Comparison of ENCODE assay signal across 18 cellular contexts in genomic region chr9:106784076-106784475, GRCh38.
A peak's percentile ranks its signal among the peaks of the same experiment; 100 is the strongest.
DNase-seq lines count a peak whose midpoint lies in the region; ATAC-seq, FAIRE-seq and TF ChIP-seq lines count a peak whose summit lies in the region.
"Had no signal": no experiment of that assay in that cellular context is flagged by ENCODE, and none has a peak within 500 bp of the region (broad histone marks: within the 10 kb centered on the region; RNA-seq: fewer than 3 reads in every experiment).

No MANE protein-coding gene starts in this region.

- H3K27ac ChIP-seq in astrocyte (ENCODE audit: low read depth, low read length), result peak overlapping the region; percentile 10
- no peak overlapping the region for H3K27ac ChIP-seq in trophoblast cell (ENCODE audit: low read depth, low read length)
- no peak overlapping the region for H3K27ac ChIP-seq in HepG2 (ENCODE audit: extremely low read length, insufficient read depth, low read length)
- H3K27ac ChIP-seq in esophagus squamous epithelium, result no peak overlapping the region

- H3K36me3 ChIP-seq in astrocyte (ENCODE audit: insufficient read depth, low read length) (no peaks in the 10 kb centered on the region), trophoblast cell (ENCODE audit: control insufficient read depth in 1 of 2, insufficient read depth in 2 of 2, low read length in 2 of 2) (no peaks in the 10 kb centered on the region), HepG2 (replicated peaks in 1 of 2; ENCODE audit: control insufficient read depth in 1 of 2, insufficient read depth in 2 of 2, low read length in 2 of 2) (no peaks in the 10 kb centered on the region), esophagus squamous epithelium (no peaks in the 10 kb centered on the region)
- H3K36me3 ChIP-seq: BE2C had no signal

- no peak overlapping the region for H4K8ac ChIP-seq in trophoblast cell (ENCODE audit: low read depth, low read length)

- intact Hi-C loops in HepG2 (cut with micrococcal nuclease; ENCODE audit: unreplicated experiment) (no loop called here), Calu3 (cut with micrococcal nuclease; ENCODE audit: unreplicated experiment) (no loop called here), esophagus squamous epithelium (cut with DNase I) (no loop called here)

- H3K27me3 Mint-ChIP-seq in astrocyte (ENCODE audit: low read depth, unreplicated experiment) (no peaks in the 10 kb centered on the region), Calu3 (ENCODE audit: unreplicated experiment) (no peaks in the 10 kb centered on the region)
- H3K27me3 Mint-ChIP-seq: CD4-positive, alpha-beta memory T cell had no signal

- H3K9ac ChIP-seq in astrocyte (ENCODE audit: low read length) (no peak overlapping the region), trophoblast cell (ENCODE audit: low read length) (no peak overlapping the region), HepG2 (ENCODE audit: insufficient read depth, low read depth, low read length) (no peak overlapping the region)
- H3K9ac ChIP-seq: SK-N-SH had no signal

- no CpG with 5 or more reads among the region's 3 CpGs for WGBS in trophoblast cell (ENCODE audit: extremely low coverage, insufficient coverage, insufficient read length)
- WGBS in HepG2 (ENCODE audit: low lambda C conversion rate), result 20% methylated on average over 3 of the region's 3 CpGs
- WGBS in esophagus squamous epithelium, 2 donors, result 52 to 56% methylated on average over 3 of the region's 3 CpGs

- TF ChIP-seq POLR2A in HepG2 (IDR thresholded peaks at IDR 0.05; ENCODE audit: insufficient read depth in 1 of 2, low read depth in 2 of 2, low read length in 2 of 2) (no peak), esophagus squamous epithelium (IDR thresholded peaks at IDR 0.05) (no peak)

- H4K12ac ChIP-seq in trophoblast cell (ENCODE audit: low read depth, low read length), result no peak overlapping the region

- H3K79me2 ChIP-seq in astrocyte (ENCODE audit: insufficient read depth, low read length) (no peaks in the 10 kb centered on the region), trophoblast cell (ENCODE audit: control insufficient read depth, insufficient read depth, low read length, poor library complexity) (no peaks in the 10 kb centered on the region), HepG2 (ENCODE audit: insufficient read depth, low read length) (no peaks in the 10 kb centered on the region)

- no peak overlapping the region for H4K91ac ChIP-seq in trophoblast cell (ENCODE audit: low read depth, low read length)

- H2AFZ ChIP-seq in astrocyte (ENCODE audit: low read depth, low read length) (no peak overlapping the region), trophoblast cell (ENCODE audit: insufficient read depth, low read length, poor library complexity) (no peak overlapping the region), HepG2 (ENCODE audit: low read length) (no peak overlapping the region)

- in situ Hi-C loops in HepG2 (cut with HindIII; ENCODE audit: extremely low pct_ligation_motif_present, low pct_unique_long_range_greater_than_20kb), result no loop called here

- BruUV-seq in HepG2 (replicated peaks; lab: Mats Ljungman, UMichigan) (no TSS peak), Calu3 (replicated peaks; lab: Mats Ljungman, UMichigan) (no TSS peak)

- CTCF ChIA-PET in HepG2 (lab: Yijun Ruan, JAX; ENCODE audit: low intra/inter-chr PET ratio, low total read pairs) (no interaction called here), Calu3 (lab: Charles Lee) (no interaction called here)

- no peaks in the 10 kb centered on the region for H3K36me3 Mint-ChIP-seq in astrocyte (ENCODE audit: low read depth, unreplicated experiment)
- no peaks in the 10 kb centered on the region for H3K36me3 Mint-ChIP-seq in Calu3 (ENCODE audit: insufficient read depth, unreplicated experiment)
- H3K36me3 Mint-ChIP-seq: CD4-positive, alpha-beta memory T cell had no signal

- H3K9me3 ChIP-seq in astrocyte (ENCODE audit: insufficient read depth, low read depth, low read length), result no peaks in the 10 kb centered on the region
- H3K9me3 ChIP-seq in trophoblast cell (ENCODE audit: insufficient read depth, low read depth, low read length), result no peaks in the 10 kb centered on the region
- H3K9me3 ChIP-seq in HepG2 (ENCODE audit: low read length), result no peaks in the 10 kb centered on the region
- H3K9me3 ChIP-seq in esophagus squamous epithelium, result no peaks in the 10 kb centered on the region
- H3K9me3 ChIP-seq: BE2C, SK-N-SH had no signal

- DNase-seq in EH (ENCODE audit: low read depth) (peak; percentile 29), astrocyte (ENCODE audit: low read depth) (peak; percentile 72), fibroblast of villous mesenchyme (ENCODE audit: low read depth) (peak; percentile 84), trophoblast cell (peak; percentile 74 to 97), HepG2 (ENCODE audit: low spot score) (no peak), Calu3 (no peak), esophagus squamous epithelium (lab: John Stamatoyannopoulos, UW) (no peak), GDM1 (lab: John Stamatoyannopoulos, UW) (no peak)
- DNase-seq: BE2C; CD4-positive, alpha-beta memory T cell; DND-41; Karpas-422; NCI-H1417 treated with DMSO at 0.1 percent for 48 hours; NCI-H2081; NCI-H2227 treated with DMSO at 0.1 percent for 48 hours; NCI-H69; SK-N-SH had no signal

- H3K79me1 ChIP-seq in trophoblast cell (ENCODE audit: low read length), result no peaks in the 10 kb centered on the region

- H3K9me3 Mint-ChIP-seq in astrocyte (ENCODE audit: unreplicated experiment) (no peaks in the 10 kb centered on the region), Calu3 (ENCODE audit: low read depth, unreplicated experiment) (no peaks in the 10 kb centered on the region)

- H3K18ac ChIP-seq in trophoblast cell (ENCODE audit: low read length), result no peak overlapping the region

- H3K4me3 Mint-ChIP-seq in astrocyte (ENCODE audit: unreplicated experiment) (no peak overlapping the region), Calu3 (ENCODE audit: low read depth, unreplicated experiment) (no peak overlapping the region)
- H3K4me3 Mint-ChIP-seq: CD4-positive, alpha-beta memory T cell had no signal

- H3K4ac ChIP-seq in trophoblast cell (ENCODE audit: low read depth, low read length), result no peak overlapping the region

- H3K4me3 ChIP-seq in astrocyte (ENCODE audit: insufficient read depth, low read depth, low read length), result no peak overlapping the region
- H3K4me3 ChIP-seq in fibroblast of villous mesenchyme (ENCODE audit: low read depth, low read length), result no peak overlapping the region
- H3K4me3 ChIP-seq in trophoblast cell (ENCODE audit: low read depth, low read length), result no peak overlapping the region
- H3K4me3 ChIP-seq in HepG2 (replicated peaks in 1 of 3; ENCODE audit: insufficient read depth in 1 of 3, low read depth in 2 of 3, low read length in 3 of 3), result no peak overlapping the region
- no peak overlapping the region for H3K4me3 ChIP-seq in esophagus squamous epithelium

- no peak overlapping the region for H3K14ac ChIP-seq in trophoblast cell (ENCODE audit: low read length)

- no peak overlapping the region for H2BK120ac ChIP-seq in trophoblast cell (ENCODE audit: insufficient read depth, low read length, poor library complexity)

- H2BK5ac ChIP-seq in trophoblast cell (ENCODE audit: low read depth, low read length, poor library complexity), result no peak overlapping the region

- TF ChIP-seq RAD21 in HepG2 (CRISPR knock-in tag; IDR thresholded peaks at IDR 0.05), result no peak

- POLR2A ChIA-PET in HepG2 (lab: Yijun Ruan, JAX), result no interaction called here

- no peak overlapping the region for H3K23ac ChIP-seq in trophoblast cell (ENCODE audit: low read length)

- peaks cover 20% of the 10 kb centered on the region for H3K4me1 Mint-ChIP-seq in astrocyte (ENCODE audit: low read depth, unreplicated experiment)
- no peaks in the 10 kb centered on the region for H3K4me1 Mint-ChIP-seq in Calu3 (ENCODE audit: low read depth, unreplicated experiment)
- H3K4me1 Mint-ChIP-seq: CD4-positive, alpha-beta memory T cell had no signal

- H3K27me3 ChIP-seq in astrocyte (ENCODE audit: insufficient read depth, low read length), result no peaks in the 10 kb centered on the region
- no peaks in the 10 kb centered on the region for H3K27me3 ChIP-seq in trophoblast cell (ENCODE audit: insufficient read depth, low read length)
- H3K27me3 ChIP-seq in HepG2 (ENCODE audit: control insufficient read depth in 1 of 2, insufficient read depth in 2 of 2, low read length in 2 of 2), result no peaks in the 10 kb centered on the region
- no peaks in the 10 kb centered on the region for H3K27me3 ChIP-seq in esophagus squamous epithelium
- H3K27me3 ChIP-seq: BE2C had no signal

- H4K20me1 ChIP-seq in astrocyte (ENCODE audit: insufficient read depth, low read length), result no peaks in the 10 kb centered on the region
- H4K20me1 ChIP-seq in HepG2 (ENCODE audit: insufficient read depth, low read length), result no peaks in the 10 kb centered on the region

- H2AK5ac ChIP-seq in trophoblast cell (ENCODE audit: low read length), result no peak overlapping the region

- H3K4me1 ChIP-seq in astrocyte (ENCODE audit: insufficient read depth, low read length), result no peaks in the 10 kb centered on the region
- H3K4me1 ChIP-seq in trophoblast cell (ENCODE audit: control insufficient read depth in 1 of 2, insufficient read depth in 2 of 2, low read length in 2 of 2), result no peaks in the 10 kb centered on the region
- no peaks in the 10 kb centered on the region for H3K4me1 ChIP-seq in HepG2 (ENCODE audit: insufficient read depth, low read length)
- no peaks in the 10 kb centered on the region for H3K4me1 ChIP-seq in esophagus squamous epithelium
- H3K4me1 ChIP-seq: BE2C had no signal

- H2BK12ac ChIP-seq in trophoblast cell (ENCODE audit: low read length), result no peak overlapping the region

- no peak for TF ChIP-seq CTCF in astrocyte (IDR thresholded peaks at IDR 0.05; ENCODE audit: insufficient read depth, low read depth, low read length)
- TF ChIP-seq CTCF in fibroblast of villous mesenchyme (IDR thresholded peaks at IDR 0.05; ENCODE audit: insufficient read depth, low read depth, low read length), result no peak
- no peak for TF ChIP-seq CTCF in HepG2 (CRISPR knock-in tag; IDR thresholded peaks at IDR 0.05)
- TF ChIP-seq CTCF in Calu3 (IDR thresholded peaks at IDR 0.05; ENCODE audit: unreplicated experiment), result no peak
- TF ChIP-seq CTCF in esophagus squamous epithelium (IDR thresholded peaks at IDR 0.05), result no peak

- no peak overlapping the region for H3K4me2 ChIP-seq in astrocyte (ENCODE audit: low read length)
- H3K4me2 ChIP-seq in trophoblast cell (ENCODE audit: low read length), result no peak overlapping the region
- H3K4me2 ChIP-seq in HepG2 (ENCODE audit: low read depth, low read length), result no peak overlapping the region
- H3K4me2 ChIP-seq: SK-N-SH had no signal

- peak overlapping the region; percentile 89 for H3K27ac Mint-ChIP-seq in astrocyte (ENCODE audit: unreplicated experiment)
- no peak overlapping the region for H3K27ac Mint-ChIP-seq in Calu3 (ENCODE audit: unreplicated experiment)
- H3K27ac Mint-ChIP-seq: CD4-positive, alpha-beta memory T cell had no signal

- TF ChIP-seq EP300 in HepG2 (IDR thresholded peaks at IDR 0.05; ENCODE audit: low read depth in 2 of 2, low read length in 2 of 2), result no peak
- no peak for TF ChIP-seq EP300 in HepG2 (CRISPR knock-in tag; IDR thresholded peaks at IDR 0.05; ENCODE audit: borderline replicate concordance)

- no peak for ATAC-seq in HepG2
- ATAC-seq: Right ventricle myocardium inferior had no signal

- no peak for FAIRE-seq in astrocyte (lab: Jason Lieb, UNC)
- no peak for FAIRE-seq in HepG2 (lab: Jason Lieb, UNC)

TF ChIP-seq in HepG2, 621 proteins besides CTCF, POLR2A, EP300 and RAD21 (continues in another document):
- TF ChIP-seq NFKBIZ (CRISPR knock-in tag; IDR thresholded peaks at IDR 0.05) (no peak), ZNF317 (CRISPR knock-in tag; IDR thresholded peaks at IDR 0.05) (no peak), HDAC2 (CRISPR knock-in tag; IDR thresholded peaks at IDR 0.05) (no peak)

Comparison
In these comparisons a context has a peak if more than half of its experiments do, and no peak if none do; other contexts are left out.
1. DNase-seq: peak in EH (single experiment), astrocyte (single experiment), fibroblast of villous mesenchyme (single experiment) and trophoblast cell (2 of 2); none in HepG2 (single experiment), Calu3 (single experiment), esophagus squamous epithelium (single experiment) and GDM1 (single experiment).